ENCODE assay signal across 21 cellular contexts in the genomic region with DNA sequence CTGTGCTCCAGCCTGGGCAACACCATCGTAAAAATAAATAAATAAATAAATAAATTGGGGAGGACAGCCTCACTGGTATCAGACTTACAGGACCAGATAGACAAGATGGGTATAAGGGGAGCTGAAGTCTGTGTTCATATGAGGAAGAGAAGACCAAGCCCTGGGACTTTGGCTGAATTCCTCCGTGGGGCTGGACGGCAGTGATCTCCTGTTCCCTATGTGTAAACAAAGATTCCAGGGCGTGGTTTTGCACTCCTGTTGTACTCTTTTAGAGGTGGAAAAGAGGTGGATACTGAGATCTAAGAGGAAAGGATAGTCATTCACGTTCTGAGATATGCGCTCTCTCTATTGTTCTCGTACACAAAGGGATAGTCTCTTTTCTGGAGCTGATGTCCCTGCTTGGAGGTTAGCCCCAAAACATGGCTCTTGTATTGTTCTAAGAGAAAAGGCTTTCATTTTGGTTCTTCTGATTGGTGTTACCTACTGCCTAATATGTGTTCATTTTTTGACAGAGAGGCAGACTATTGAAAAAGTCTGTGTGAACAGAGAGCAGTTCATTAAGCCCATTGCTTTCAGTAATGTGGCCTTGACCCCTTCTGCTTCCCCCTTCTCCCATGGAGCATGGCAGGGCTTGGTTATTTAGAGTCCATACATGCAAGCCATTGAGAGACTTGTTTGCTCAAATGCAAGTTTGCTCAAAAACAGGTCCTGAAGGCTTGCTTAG. TPM values are rescaled to one million over a fixed set of nuclear protein-coding genes. Genes with fewer than 3 reads are reported as not detected.
DNase-seq lines count a peak whose midpoint lies in the region; ATAC-seq and TF ChIP-seq lines count a peak whose summit lies in the region.
"Had no signal": no experiment of that assay in that cellular context is flagged by ENCODE, and none has a peak within 500 bp of the region (broad histone marks: within the 10 kb centered on the region; RNA-seq: fewer than 3 reads in every experiment).

No MANE protein-coding gene starts in this region.

- DNase-seq in mucosa of descending colon = peak; percentile 75 to 81 (median 77)
- no peak for DNase-seq in midbrain (lab: John Stamatoyannopoulos, UW)
- DNase-seq in RKO (ENCODE audit: low spot score) = no peak
- DNase-seq: activated CD4-positive, alpha-beta T cell treated with anti-CD3 and anti-CD28 coated beads, Interleukin-2, amount 50 U/mL, for 1 hour; activated CD8-positive, alpha-beta memory T cell treated with anti-CD3 and anti-CD28 coated beads, Interleukin-2, amount 10 ng/mL, durations not matched to agents 7 days and 5 days; activated naive CD4-positive, alpha-beta T cell treated with anti-CD3 and anti-CD28 coated beads, Interleukin-2, amount 10 ng/mL, durations not matched to agents 7 days and 5 days; activated T-cell treated with anti-CD3 and anti-CD28 coated beads, Interleukin-2, amount 50 U/mL, for 72 hours; amniotic stem cell; GM23248; NCI-H1048; NCI-H187; NCI-H524 treated with DMSO at 0.1 percent for 48 hours; RPMI8226; SK-N-SH; stimulated activated CD4-positive, alpha-beta T cell treated with anti-CD3 and anti-CD28 coated beads, Interleukin-4, amount 100 ng/mL, for 24 hours; stimulated activated naive CD4-positive, alpha-beta T cell treated with Interleukin-2 at 50 U/mL for 16 hours; thyroid gland had no signal

- no peak for TF ChIP-seq CTCF in mucosa of descending colon (IDR thresholded peaks at IDR 0.05)

- H3K4me3 ChIP-seq in mucosa of descending colon = no peak overlapping the region
- H3K4me3 ChIP-seq: GM23248, thyroid gland had no signal

- no peaks in the 10 kb centered on the region for H3K9me3 Mint-ChIP-seq in IgD-negative memory B cell
- H3K9me3 Mint-ChIP-seq: activated naive CD4-positive, alpha-beta T cell treated with anti-CD3 and anti-CD28 coated beads, Interleukin-2, amount 10 ng/mL, durations not matched to agents 7 days and 5 days; activated T-cell treated with anti-CD3 and anti-CD28 coated beads, Interleukin-2, amount 50 U/mL, for 72 hours had no signal

- H3K27ac Mint-ChIP-seq in IgD-negative memory B cell = peak overlapping the region in 2 of 3 donors; percentile 19 to 86
- H3K27ac Mint-ChIP-seq: activated CD8-positive, alpha-beta memory T cell treated with anti-CD3 and anti-CD28 coated beads, Interleukin-2, amount 10 ng/mL, durations not matched to agents 7 days and 5 days; activated naive CD4-positive, alpha-beta T cell treated with anti-CD3 and anti-CD28 coated beads, Interleukin-2, amount 10 ng/mL, durations not matched to agents 7 days and 5 days had no signal

- H3K27ac ChIP-seq in cingulate gyrus (ENCODE audit: low read depth, low read length) = peak overlapping the region; percentile 80
- H3K27ac ChIP-seq in temporal lobe (ENCODE audit: low read depth, low read length) = peak overlapping the region; percentile 88
- H3K27ac ChIP-seq: GM23248, thyroid gland had no signal

- peaks cover 7% of the 10 kb centered on the region for H3K4me1 ChIP-seq in mucosa of descending colon (ENCODE audit: low read depth)
- H3K4me1 ChIP-seq: thyroid gland had no signal

- H3K4me3 Mint-ChIP-seq in IgD-negative memory B cell = peak overlapping the region in 1 of 4 donors; percentile 33
- H3K4me3 Mint-ChIP-seq: activated CD8-positive, alpha-beta memory T cell treated with anti-CD3 and anti-CD28 coated beads, Interleukin-2, amount 10 ng/mL, durations not matched to agents 7 days and 5 days; activated naive CD4-positive, alpha-beta T cell treated with anti-CD3 and anti-CD28 coated beads, Interleukin-2, amount 10 ng/mL, durations not matched to agents 7 days and 5 days; activated T-cell treated with anti-CD3 and anti-CD28 coated beads, Interleukin-2, amount 50 U/mL, for 72 hours had no signal

- H3K9me3 ChIP-seq in mucosa of descending colon = no peaks in the 10 kb centered on the region
- H3K9me3 ChIP-seq: SK-N-SH, thyroid gland had no signal

- H3K36me3 Mint-ChIP-seq in IgD-negative memory B cell = peaks cover 15% of the 10 kb centered on the region

- H3K27me3 Mint-ChIP-seq in IgD-negative memory B cell = peaks cover 2% of the 10 kb centered on the region
- H3K27me3 Mint-ChIP-seq: activated CD8-positive, alpha-beta memory T cell treated with anti-CD3 and anti-CD28 coated beads, Interleukin-2, amount 10 ng/mL, durations not matched to agents 7 days and 5 days; activated naive CD4-positive, alpha-beta T cell treated with anti-CD3 and anti-CD28 coated beads, Interleukin-2, amount 10 ng/mL, durations not matched to agents 7 days and 5 days had no signal

- intact Hi-C loops in mucosa of descending colon (cut with DNase I, micrococcal nuclease) = no loop called here

- peaks cover 12 to 17% (median 16%) of the 10 kb centered on the region in 3 donors for H3K4me1 Mint-ChIP-seq in IgD-negative memory B cell

- H3K36me3 ChIP-seq in mucosa of descending colon (ENCODE audit: low read depth) = no peaks in the 10 kb centered on the region

- ATAC-seq in mucosa of descending colon (peak; percentile 95), GM19397 (IDR thresholded peaks at IDR 0.05; ENCODE audit: unreplicated experiment) (no peak)
- ATAC-seq: activated CD8-positive, alpha-beta memory T cell treated with anti-CD3 and anti-CD28 coated beads, Interleukin-2, amount 10 ng/mL, durations not matched to agents 7 days and 5 days; activated T-cell treated with anti-CD3 and anti-CD28 coated beads, Interleukin-2, amount 50 U/mL, for 72 hours had no signal

RNA-seq across cellular contexts. Expression of a gene that starts 12.3 kb away (rescaled TPM):
- polyA plus RNA-seq in IgD-negative memory B cell = 15.7 TPM
- 10 to 100 TPM in 1 of 3 donors, 1 to 10 TPM in 2; 7.4 to 24.8 (median 8.5) TPM for total RNA-seq in mucosa of descending colon
- total RNA-seq in temporal lobe = 39.1 TPM

Comparison
In these comparisons a context has a peak if more than half of its experiments do, and no peak if none do; other contexts are left out.
1. DNase-seq: peak in mucosa of descending colon (3 of 3); none in midbrain (single experiment) and RKO (single experiment).